In genomic region chr6:133070410-133071043, GRCh38 we compare ENCODE assay signal across 24 cellular contexts.
"Had no signal": no experiment of that assay in that cellular context is flagged by ENCODE, and none has a peak within 500 bp of the region (broad histone marks: within the 10 kb centered on the region; RNA-seq: fewer than 3 reads in every experiment).

No MANE protein-coding gene starts in this region.

- H3K27me3 ChIP-seq: esophagus muscularis mucosa, foreskin keratinocyte, gastroesophageal sphincter, heart right ventricle, neutrophil, right atrium auricular region, sigmoid colon, transverse colon, upper lobe of right lung, uterus had no signal

- DNase-seq: dermis blood vessel endothelial cell; effector memory CD4-positive, alpha-beta T cell; foreskin keratinocyte; glutamatergic neuron; heart right ventricle; hippocampal formation; left cardiac atrium; left ventricle myocardium superior; naive B cell; sigmoid colon; stimulated activated CD4-positive, alpha-beta T cell treated with anti-CD3 and anti-CD28 coated beads, Interleukin-4, amount 100 ng/mL, for 4 hours; stimulated activated naive B cell treated with anti-CD40 and anti-IgM and Interleukin-4, amounts not matched to agents 10 μg/mL and 1 μg/mL and 100 μg/mL, for 72 hours; transverse colon; upper lobe of right lung; uterus had no signal

- ATAC-seq: foreskin keratinocyte; gastroesophageal sphincter; heart right ventricle; left cardiac atrium; left ventricle myocardium superior; natural killer cell treated with Interleukin-12 subunit alpha and Interleukin-12 subunit beta and Interleukin-15 and Interleukin-18, amount 100 ng/mL, for 72 hours; stimulated activated naive B cell treated with anti-CD40 and anti-IgM and Interleukin-4, amounts not matched to agents 10 μg/mL and 1 μg/mL and 100 μg/mL, for 72 hours; upper lobe of right lung had no signal

- H3K4me1 ChIP-seq: esophagus muscularis mucosa, foreskin keratinocyte, gastroesophageal sphincter, parathyroid adenoma, right atrium auricular region, sigmoid colon, transverse colon, upper lobe of right lung, uterus had no signal

- H3K27ac ChIP-seq: coronary artery, esophagus muscularis mucosa, foreskin keratinocyte, gastroesophageal sphincter, heart right ventricle, neutrophil, parathyroid adenoma, right atrium auricular region, thoracic aorta, transverse colon, upper lobe of right lung, uterus had no signal

- H3K4me3 ChIP-seq: coronary artery, esophagus muscularis mucosa, gastroesophageal sphincter, heart right ventricle, lung, right atrium auricular region, sigmoid colon, thoracic aorta, transverse colon, upper lobe of right lung, uterus had no signal

- H3K36me3 ChIP-seq: esophagus muscularis mucosa, gastroesophageal sphincter, heart right ventricle, neutrophil, right atrium auricular region, sigmoid colon, thoracic aorta, transverse colon, upper lobe of right lung, uterus had no signal

- H3K9me3 ChIP-seq: esophagus muscularis mucosa, gastroesophageal sphincter, heart right ventricle, neutrophil, right atrium auricular region, sigmoid colon, thoracic aorta, transverse colon, upper lobe of right lung, uterus had no signal
